In the genomic region with DNA sequence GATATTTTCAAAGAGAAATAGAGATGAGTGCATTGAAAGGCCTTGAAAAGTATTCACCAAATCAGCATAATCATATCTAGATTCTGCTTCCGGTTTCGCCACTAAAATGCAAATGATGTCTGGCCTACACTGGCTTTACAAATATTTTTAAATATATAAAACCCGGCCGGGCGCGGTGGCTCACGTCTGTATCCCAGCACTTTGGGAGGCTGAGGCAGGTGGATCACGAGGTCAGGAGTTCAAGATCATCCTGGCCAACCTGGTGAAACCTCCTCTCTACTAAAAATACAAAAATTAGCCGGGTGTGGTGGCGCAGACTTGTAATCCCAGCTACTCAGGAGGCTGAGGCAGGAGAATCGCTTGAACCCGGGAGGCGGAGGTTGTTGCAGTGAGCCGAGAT, we compare ENCODE assay signal across 8 cellular contexts. TPM values are rescaled to one million over a fixed set of nuclear protein-coding genes. Genes with fewer than 3 reads are reported as not detected.
DNase-seq lines count a peak whose midpoint lies in the region; ATAC-seq and TF ChIP-seq lines count a peak whose summit lies in the region.
"Not testable (repeated sequence)": the region's sequence is repeated elsewhere in the genome, so short reads cannot be mapped to it uniquely, and the experiment has no call there.

No MANE protein-coding gene starts in this region.

- H3K4me1 ChIP-seq in Loucy (ENCODE audit: insufficient read depth, low read length, poor library complexity, severe bottlenecking), result peaks cover 54% of the 10 kb centered on the region
- H3K4me1 ChIP-seq in breast epithelium, parathyroid adenoma: not testable (repeated sequence)
- peaks cover 0 to 77% (median 28%) of the 10 kb centered on the region in 9 donors for H3K4me1 ChIP-seq in heart right ventricle
- peaks cover 0 to 43% (median 13%) of the 10 kb centered on the region in 4 donors for H3K4me1 ChIP-seq in tibial nerve

- H4K20me1 ChIP-seq in Loucy (ENCODE audit: insufficient read depth, low read length, poor library complexity, severe bottlenecking), result peaks cover 24% of the 10 kb centered on the region

- DNase-seq in RPMI8226, result peak; percentile 49
- DNase-seq in activated T-cell treated with anti-CD3 and anti-CD28 coated beads, Interleukin-2, amount 50 U/mL, for 4 hours; breast epithelium (ENCODE audit: low spot score in 2 of 2); heart right ventricle; tibial nerve (ENCODE audit: low spot score in 2 of 2): not testable (repeated sequence)

- not testable (repeated sequence) for H2AFZ ChIP-seq in Loucy (ENCODE audit: low read length)
- peak overlapping the region; percentile 7 for H2AFZ ChIP-seq in parathyroid adenoma

- intact Hi-C loops in breast epithelium (cut with DNase I; ENCODE audit: low total_unique reads), result not testable (repeated sequence)
- intact Hi-C loops in heart right ventricle (cut with DNase I), result loop anchor here in 1 of 10 donors (5.0 kb wide), 1 partner anchor 346 kb away; the partner anchor contains the start of gene GOSR1

- TF ChIP-seq POLR2A in breast epithelium (IDR thresholded peaks at IDR 0.05); tibial nerve (IDR thresholded peaks at IDR 0.05): not testable (repeated sequence)

- not testable (repeated sequence) for H3K36me3 Mint-ChIP-seq in activated T-cell treated with anti-CD3 and anti-CD28 coated beads, Interleukin-2, amount 50 U/mL, for 4 hours (ENCODE audit: insufficient read depth)

- peak overlapping the region; percentile 99 for H3K4me3 ChIP-seq in GM08714 (ENCODE audit: low read length)
- peak overlapping the region; percentile 88 for H3K4me3 ChIP-seq in Loucy (ENCODE audit: low read length, poor library complexity, severe bottlenecking)
- H3K4me3 ChIP-seq in breast epithelium, result peak overlapping the region in 2 of 3 donors; percentile 27 to 96
- H3K4me3 ChIP-seq in heart right ventricle, result peak overlapping the region in 7 of 10 donors; percentile 78 to 98 (median 94)
- H3K4me3 ChIP-seq in parathyroid adenoma (ENCODE audit: low read depth, low read length), result not testable (repeated sequence)
- H3K4me3 ChIP-seq in tibial nerve, result peak overlapping the region in 3 of 4 donors; percentile 61 to 100 (median 86)

- not testable (repeated sequence) for H3K9me3 ChIP-seq in Loucy (ENCODE audit: insufficient read depth, low read depth, low read length); breast epithelium; heart right ventricle; parathyroid adenoma (ENCODE audit: control insufficient read depth, low read length); tibial nerve

- H3K9me2 ChIP-seq in Loucy (replicated peaks; ENCODE audit: low read depth, low read length), result not testable (repeated sequence)

- peaks cover 51% of the 10 kb centered on the region for H3K4me1 Mint-ChIP-seq in activated T-cell treated with anti-CD3 and anti-CD28 coated beads, Interleukin-2, amount 50 U/mL, for 4 hours (ENCODE audit: low read depth)

- ATAC-seq in activated T-cell treated with anti-CD3 and anti-CD28 coated beads, Interleukin-2, amount 50 U/mL, for 4 hours; heart right ventricle: not testable (repeated sequence)

- H3K4me3 Mint-ChIP-seq in activated T-cell treated with anti-CD3 and anti-CD28 coated beads, Interleukin-2, amount 50 U/mL, for 4 hours, result peak overlapping the region; percentile 99

- WGBS in heart right ventricle, 2 donors, result 81 to 85% methylated on average over 14 of the region's 14 CpGs
- WGBS in tibial nerve, 2 donors, result 78 to 79% methylated on average over 14 of the region's 14 CpGs

- H3K9me3 Mint-ChIP-seq in activated T-cell treated with anti-CD3 and anti-CD28 coated beads, Interleukin-2, amount 50 U/mL, for 4 hours, result not testable (repeated sequence)

- H3K27ac ChIP-seq in breast epithelium, result peak overlapping the region in 1 of 2 donors; percentile 89
- H3K27ac ChIP-seq in heart right ventricle, result peak overlapping the region in 3 of 10 donors; percentile 11 to 97 (median 86)
- H3K27ac ChIP-seq in parathyroid adenoma, result not testable (repeated sequence)
- peak overlapping the region in 2 of 4 donors; percentile 9 to 92 for H3K27ac ChIP-seq in tibial nerve

- H3K27me3 ChIP-seq in Loucy (ENCODE audit: insufficient read depth, low read length, poor library complexity, severe bottlenecking); breast epithelium; heart right ventricle; parathyroid adenoma (ENCODE audit: control insufficient read depth, insufficient read depth, low read length); tibial nerve: not testable (repeated sequence)

- not testable (repeated sequence) for TF ChIP-seq EP300 in tibial nerve (IDR thresholded peaks at IDR 0.05)

- TF ChIP-seq CTCF in Loucy (conservative IDR thresholded peaks at IDR 0.05; ENCODE audit: low read length); breast epithelium (IDR thresholded peaks at IDR 0.05); heart right ventricle (IDR thresholded peaks at IDR 0.05); parathyroid adenoma (IDR thresholded peaks at IDR 0.05); tibial nerve (IDR thresholded peaks at IDR 0.05): not testable (repeated sequence)

- H3K79me2 ChIP-seq in Loucy (ENCODE audit: insufficient read depth, low read length) (peaks cover 65% of the 10 kb centered on the region), parathyroid adenoma (peaks cover 20% of the 10 kb centered on the region)

- not testable (repeated sequence) for H3F3A ChIP-seq in Loucy (ENCODE audit: low read depth)

- peak overlapping the region; percentile 93 for H3K9ac ChIP-seq in Loucy (ENCODE audit: low read depth, low read length, poor library complexity, severe bottlenecking)
- H3K9ac ChIP-seq in parathyroid adenoma, result not testable (repeated sequence)

- not testable (repeated sequence) for H3K36me3 ChIP-seq in Loucy (ENCODE audit: insufficient read depth, low read length); breast epithelium; heart right ventricle; parathyroid adenoma (ENCODE audit: control insufficient read depth, insufficient read depth, low read length); tibial nerve

- peak overlapping the region; percentile 92 for H3K4me2 ChIP-seq in Loucy (ENCODE audit: low read depth, low read length, poor library complexity, severe bottlenecking)
- H3K4me2 ChIP-seq in parathyroid adenoma (ENCODE audit: low read length), result peak overlapping the region; percentile 32

- not testable (repeated sequence) for H3K27me3 Mint-ChIP-seq in activated T-cell treated with anti-CD3 and anti-CD28 coated beads, Interleukin-2, amount 50 U/mL, for 4 hours (ENCODE audit: low read depth)

RNA-seq across cellular contexts. Expression of gene CRLF3, which starts 1.6 kb away (rescaled TPM):
- total RNA-seq in activated T-cell treated with anti-CD3 and anti-CD28 coated beads, Interleukin-2, amount 50 U/mL, for 4 hours, result 10 to 100 TPM; 45.2 to 46.9 (median 45.6) TPM
- 10 to 100 TPM; 15.4 to 18.7 (median 17.7) TPM for total RNA-seq in breast epithelium
- 1 to 10 TPM; 4.2 to 9.5 (median 5.6) TPM for total RNA-seq in heart right ventricle
- 1 to 10 TPM; 3.2 to 4.7 TPM for polyA plus RNA-seq in heart right ventricle
- total RNA-seq in tibial nerve, result 10 to 100 TPM in 3 of 4 donors, 1 to 10 TPM in 1; 9.8 to 15.9 (median 13.2) TPM

RNA-seq across cellular contexts. Expression of gene ATAD5, which starts 8.8 kb away (rescaled TPM):
- total RNA-seq in activated T-cell treated with anti-CD3 and anti-CD28 coated beads, Interleukin-2, amount 50 U/mL, for 4 hours, result 10 to 100 TPM; 20.1 to 23.3 (median 20.6) TPM
- total RNA-seq in breast epithelium (1 to 10 TPM; 1.3 to 3.1 (median 1.6) TPM), heart right ventricle (1 to 10 TPM in 1 of 10 donors, under 1 TPM in 9; 0.32 to 1.4 (median 0.44) TPM), tibial nerve (1 to 10 TPM; 1.2 to 1.7 (median 1.4) TPM)
- polyA plus RNA-seq in heart right ventricle, result under 1 TPM; 0.14 to 0.59 TPM

Comparison
In these comparisons a context has a peak if more than half of its experiments do, and no peak if none do; other contexts are left out.
1. RNA of gene ATAD5, which starts 8.8 kb away (total RNA-seq): 20.1 to 23.3 TPM in activated T-cell treated with anti-CD3 and anti-CD28 coated beads, Interleukin-2, amount 50 U/mL, for 4 hours; 1.3 to 3.1 TPM in breast epithelium, 1.2 to 1.7 TPM in tibial nerve and 0.32 to 1.4 TPM in heart right ventricle; every median in the first group is over 4 times any median in the second.